Comparison of ENCODE assay signal across 8 cellular contexts in the genomic region with DNA sequence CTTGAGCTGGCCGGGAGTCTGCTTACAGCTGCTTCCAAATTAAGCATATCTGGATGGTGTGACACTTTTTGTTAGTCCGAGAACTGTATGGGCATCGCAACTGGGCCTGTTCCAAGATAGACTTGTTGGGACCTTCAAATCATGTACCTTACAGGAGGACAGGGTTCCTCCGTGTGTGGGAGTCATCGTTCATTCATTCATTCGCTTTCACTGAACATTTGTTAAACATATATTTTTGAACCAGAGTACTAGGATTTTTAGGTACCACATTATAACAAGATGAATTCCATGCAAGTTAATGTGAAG. TPM values are rescaled to one million over a fixed set of nuclear protein-coding genes. Genes with fewer than 3 reads are reported as not detected.
DNase-seq lines count a peak whose midpoint lies in the region; ATAC-seq lines count a peak whose summit lies in the region.

No MANE protein-coding gene starts in this region.

- H3K9ac ChIP-seq in adipocyte (ENCODE audit: low read length): peak overlapping the region; percentile 95

- H3K9me3 ChIP-seq in adipocyte (ENCODE audit: control insufficient read depth, low read length): no peaks in the 10 kb centered on the region

- no peaks in the 10 kb centered on the region for H3K36me3 Mint-ChIP-seq in activated CD4-positive, alpha-beta T cell treated with anti-CD3 and anti-CD28 coated beads for 36 hours (ENCODE audit: low read depth)
- peaks cover 5% of the 10 kb centered on the region for H3K36me3 Mint-ChIP-seq in memory B cell

- ATAC-seq in activated CD4-positive, alpha-beta T cell treated with anti-CD3 and anti-CD28 coated beads for 36 hours: peak; percentile 26
- peak; percentile 26 for ATAC-seq in HG03103 (IDR thresholded peaks at IDR 0.05; ENCODE audit: low read depth, unreplicated experiment)
- ATAC-seq in memory B cell (ENCODE audit: low read depth): peak; percentile 23

- peak overlapping the region; percentile 95 for H3K27ac Mint-ChIP-seq in activated CD4-positive, alpha-beta T cell treated with anti-CD3 and anti-CD28 coated beads for 36 hours
- H3K27ac Mint-ChIP-seq in memory B cell: peak overlapping the region; percentile 97

- H3K36me3 ChIP-seq in adipocyte (ENCODE audit: control insufficient read depth, insufficient read depth, low read length, severe bottlenecking): no peaks in the 10 kb centered on the region

- peak overlapping the region; percentile 93 for H3K4me3 Mint-ChIP-seq in activated CD4-positive, alpha-beta T cell treated with anti-CD3 and anti-CD28 coated beads for 36 hours
- H3K4me3 Mint-ChIP-seq in memory B cell: peak overlapping the region; percentile 96

- no peak for DNase-seq in activated CD4-positive, alpha-beta T cell treated with anti-CD3 and anti-CD28 coated beads for 36 hours
- no peak for DNase-seq in activated CD4-positive, alpha-beta T cell treated with anti-CD3 and anti-CD28 coated beads, Interleukin-2, amount 50 U/mL, for 4 hours
- DNase-seq in adipocyte (ENCODE audit: low read depth) (no peak), memory B cell (ENCODE audit: low spot score in 2 of 2) (no peak), glomerular visceral epithelial cell (ENCODE audit: extremely low spot score) (no peak), NCI-H2196 treated with DMSO at 0.1 percent for 48 hours (lab: John Stamatoyannopoulos, UW; ENCODE audit: unreplicated experiment) (no peak), NCI-H2227 treated with DMSO at 0.1 percent for 48 hours (lab: John Stamatoyannopoulos, UW) (no peak)

- H3K4me3 ChIP-seq in adipocyte (ENCODE audit: low read length): peak overlapping the region; percentile 100

- CTCF ChIA-PET in activated CD4-positive, alpha-beta T cell treated with anti-CD3 and anti-CD28 coated beads for 36 hours (lab: Charles Lee): interaction anchor here (1.0 to 1.6 kb wide), 4 partner anchors 10 to 57 kb away, joined by 3 to 7 read pairs (median 3); no protein-coding TSS in a partner anchor

- H3K4me1 ChIP-seq in adipocyte (ENCODE audit: control insufficient read depth, insufficient read depth, low read length): peaks cover 40% of the 10 kb centered on the region

- no peaks in the 10 kb centered on the region for H3K27me3 Mint-ChIP-seq in activated CD4-positive, alpha-beta T cell treated with anti-CD3 and anti-CD28 coated beads for 36 hours
- H3K27me3 Mint-ChIP-seq in memory B cell: no peaks in the 10 kb centered on the region

- H3K27me3 ChIP-seq in adipocyte (replicated peaks; ENCODE audit: control insufficient read depth, insufficient read depth, low read length): no peaks in the 10 kb centered on the region

- no peaks in the 10 kb centered on the region for H3K9me3 Mint-ChIP-seq in activated CD4-positive, alpha-beta T cell treated with anti-CD3 and anti-CD28 coated beads for 36 hours (ENCODE audit: low read depth)
- no peaks in the 10 kb centered on the region for H3K9me3 Mint-ChIP-seq in memory B cell

- POLR2A ChIA-PET in activated CD4-positive, alpha-beta T cell treated with anti-CD3 and anti-CD28 coated beads for 36 hours (lab: Charles Lee): interaction anchor here (0.7 to 1.1 kb wide), 2 partner anchors 58 to 1265 kb away, joined by 6 to 8 read pairs; no protein-coding TSS in a partner anchor

- intact Hi-C loops in activated CD4-positive, alpha-beta T cell treated with anti-CD3 and anti-CD28 coated beads for 36 hours (cut with DNase I, micrococcal nuclease): loop anchor here (5.0 to 10.0 kb wide), 2 partner anchors 111 to 629 kb away; a partner anchor contains a TSS

- peaks cover 37% of the 10 kb centered on the region for H3K4me1 Mint-ChIP-seq in activated CD4-positive, alpha-beta T cell treated with anti-CD3 and anti-CD28 coated beads for 36 hours
- H3K4me1 Mint-ChIP-seq in memory B cell: peaks cover 26% of the 10 kb centered on the region

RNA-seq across cellular contexts. Expression of a gene that starts 0.4 kb away (rescaled TPM):
- 10 to 100 TPM; 48.7 to 51.4 TPM for total RNA-seq in activated CD4-positive, alpha-beta T cell treated with anti-CD3 and anti-CD28 coated beads for 36 hours

RNA-seq across cellular contexts. Expression of a gene that starts 58.7 kb away (rescaled TPM):
- total RNA-seq in activated CD4-positive, alpha-beta T cell treated with anti-CD3 and anti-CD28 coated beads for 36 hours: 10 to 100 TPM; 10.0 to 19.8 TPM
